In genomic region chr1:212137854-212138253, GRCh38 we compare ENCODE assay signal across 11 cellular contexts.
"Had no signal": no experiment of that assay in that cellular context is flagged by ENCODE, and none has a peak within 500 bp of the region (broad histone marks: within the 10 kb centered on the region; RNA-seq: fewer than 3 reads in every experiment).

No MANE protein-coding gene starts in this region.

- H3K9ac ChIP-seq: GM23248 had no signal

- H3K4me1 ChIP-seq: HAP-1 had no signal

- DNase-seq: GM23248, GOT3, H7, H9, HCEC 1CT, HFFc6 had no signal

- FAIRE-seq: H1, H54 had no signal

- H3K36me3 ChIP-seq: HAP-1 had no signal

- H3K4me2 ChIP-seq: GM23338 had no signal

- ATAC-seq: GM23338, HCT116 had no signal

- H2AFZ ChIP-seq: GM23248, GM23338 had no signal

- H3K27ac ChIP-seq: GM23248 had no signal

- H3K4me3 ChIP-seq: GM23248, GM23338, HAP-1 had no signal
